In genomic region chr15:33565099-33565498, GRCh38 we compare ENCODE assay signal across 18 cellular contexts.
DNase-seq lines count a peak whose midpoint lies in the region; ATAC-seq, FAIRE-seq and TF ChIP-seq lines count a peak whose summit lies in the region.
"Had no signal": no experiment of that assay in that cellular context is flagged by ENCODE, and none has a peak within 500 bp of the region (broad histone marks: within the 10 kb centered on the region; RNA-seq: fewer than 3 reads in every experiment).

No MANE protein-coding gene starts in this region.

- no peak for FAIRE-seq in endothelial cell of umbilical vein (lab: Jason Lieb, UNC)

- intact Hi-C loops in PC-9 (cut with micrococcal nuclease; ENCODE audit: unreplicated experiment), result no loop called here
- intact Hi-C loops in endothelial cell of umbilical vein (cut with micrococcal nuclease), result no loop called here

- no peak for ATAC-seq in lung (ENCODE audit: insufficient read depth, low FRiP score)
- no peak for ATAC-seq in effector memory CD8-positive, alpha-beta T cell (replicated peaks)
- ATAC-seq: right cardiac atrium had no signal

- CTCF ChIA-PET in PC-9 (lab: Charles Lee) (no interaction called here), endothelial cell of umbilical vein (lab: Charles Lee) (no interaction called here)

- no peak overlapping the region for H3K27ac Mint-ChIP-seq in effector memory CD8-positive, alpha-beta T cell
- H3K27ac Mint-ChIP-seq: brain; neural progenitor cell; T-helper 1 cell treated with Interleukin-12 subunit alpha and Interleukin-12 subunit beta and Interleukin-4 antibody, amounts not matched to agents 30 μg/mL and 1 μg/mL, for 36 hours had no signal

- POLR2A ChIA-PET in PC-9 (lab: Charles Lee; ENCODE audit: unreplicated experiment), result no interaction called here
- POLR2A ChIA-PET in endothelial cell of umbilical vein (lab: Charles Lee), result no interaction called here

- H3K27me3 Mint-ChIP-seq in effector memory CD8-positive, alpha-beta T cell, result peaks cover 0 to 10% of the 10 kb centered on the region in 2 donors

- dilution Hi-C loops in endothelial cell of umbilical vein (cut with MboI; ENCODE audit: extremely low pct_ligation_motif_present, low sequenced_read_pairs), result no loop called here

- peak; percentile 55 for DNase-seq in H4 (ENCODE audit: low spot score)
- peak; percentile 20 to 64 for DNase-seq in PC-9
- peak; percentile 10 for DNase-seq in endothelial cell of umbilical vein (ENCODE audit: low read depth, low spot score)
- DNase-seq in lung (ENCODE audit: low spot score), result peak; percentile 39
- DNase-seq in LoVo (ENCODE audit: low spot score), result no peak
- DNase-seq in effector memory CD8-positive, alpha-beta T cell, result no peak
- DNase-seq in NCI-H187 treated with DMSO at 0.1 percent for 48 hours (lab: John Stamatoyannopoulos, UW), result no peak
- no peak for DNase-seq in germinal center (ENCODE audit: low spot score)
- DNase-seq: activated naive CD4-positive, alpha-beta T cell; BE2C; effector CD8-positive, alpha-beta T cell; midbrain; right cardiac atrium; stimulated activated CD4-positive, alpha-beta T cell treated with anti-CD3 and anti-CD28 coated beads, Interleukin-4, amount 100 ng/mL, for 1 hour had no signal

- no peaks in the 10 kb centered on the region for H4K20me1 ChIP-seq in PC-9 (ENCODE audit: insufficient read depth)
- H4K20me1 ChIP-seq in endothelial cell of umbilical vein (replicated peaks; ENCODE audit: control insufficient read depth, extremely low read depth, insufficient read depth, low read length), result no peaks in the 10 kb centered on the region

- H3K27ac ChIP-seq in PC-9 (no peak overlapping the region), endothelial cell of umbilical vein (ENCODE audit: insufficient read depth, low read depth, low read length) (no peak overlapping the region), lung (ENCODE audit: low read depth in 1 of 2, low read length in 1 of 2) (no peak overlapping the region)
- H3K27ac ChIP-seq: neural progenitor cell, thoracic aorta had no signal

- H3K9ac ChIP-seq in endothelial cell of umbilical vein (replicated peaks; ENCODE audit: extremely low read depth, insufficient read depth, low read length), result no peak overlapping the region
- H3K9ac ChIP-seq: neural progenitor cell had no signal

- H3K27me3 ChIP-seq in PC-9 (ENCODE audit: insufficient read depth, low read depth), result no peaks in the 10 kb centered on the region
- H3K27me3 ChIP-seq in endothelial cell of umbilical vein (ENCODE audit: control insufficient read depth in 2 of 2, insufficient read depth in 2 of 2, low read length in 2 of 2), result no peaks in the 10 kb centered on the region
- H3K27me3 ChIP-seq in lung (ENCODE audit: control insufficient read depth, insufficient read depth), result no peaks in the 10 kb centered on the region
- H3K27me3 ChIP-seq: neural progenitor cell had no signal

- no peaks in the 10 kb centered on the region for H3K9me2 ChIP-seq in PC-9 (ENCODE audit: insufficient read depth)

- no peaks in the 10 kb centered on the region for H3K4me1 Mint-ChIP-seq in effector memory CD8-positive, alpha-beta T cell (ENCODE audit: low read depth in 2 of 2)

- no peak overlapping the region for H2AFZ ChIP-seq in PC-9
- H2AFZ ChIP-seq in endothelial cell of umbilical vein (ENCODE audit: low read depth, low read length), result no peak overlapping the region
- H2AFZ ChIP-seq: neural progenitor cell had no signal

- H3K4me1 ChIP-seq in PC-9 (replicated peaks; ENCODE audit: insufficient read depth) (no peaks in the 10 kb centered on the region), endothelial cell of umbilical vein (ENCODE audit: control insufficient read depth, extremely low read depth, insufficient read depth, low read length) (no peaks in the 10 kb centered on the region), lung (ENCODE audit: control insufficient read depth in 2 of 2, insufficient read depth in 2 of 2, low read length in 2 of 2) (no peaks in the 10 kb centered on the region)
- H3K4me1 ChIP-seq: BE2C had no signal

- TF ChIP-seq CTCF in PC-9 (conservative IDR thresholded peaks at IDR 0.05) (no peak), endothelial cell of umbilical vein (IDR thresholded peaks at IDR 0.05; ENCODE audit: extremely low read depth in 1 of 2, insufficient read depth in 1 of 2, low read depth in 1 of 2, low read length in 2 of 2) (no peak), lung (IDR thresholded peaks at IDR 0.05; ENCODE audit: control extremely low read depth, extremely low read depth) (no peak)

- WGBS in lung, 2 donors, result 34 to 47% methylated on average over 2 of the region's 2 CpGs

- H3K9me1 ChIP-seq in endothelial cell of umbilical vein (replicated peaks; ENCODE audit: control insufficient read depth, extremely low read depth, insufficient read depth, low read length), result no peaks in the 10 kb centered on the region

- H3K36me3 ChIP-seq in PC-9 (ENCODE audit: low read depth) (no peaks in the 10 kb centered on the region), endothelial cell of umbilical vein (ENCODE audit: control insufficient read depth in 2 of 2, extremely low read depth in 1 of 2, insufficient read depth in 2 of 2, low read length in 2 of 2) (no peaks in the 10 kb centered on the region), lung (ENCODE audit: control insufficient read depth in 2 of 2, insufficient read depth in 2 of 2, low read length in 2 of 2) (no peaks in the 10 kb centered on the region)
- H3K36me3 ChIP-seq: BE2C, neural progenitor cell, thoracic aorta had no signal

- no peaks in the 10 kb centered on the region for H3K79me2 ChIP-seq in PC-9 (ENCODE audit: low read depth)
- no peaks in the 10 kb centered on the region for H3K79me2 ChIP-seq in endothelial cell of umbilical vein (ENCODE audit: control insufficient read depth, insufficient read depth, low read length)

- no peak overlapping the region for H3K4me3 Mint-ChIP-seq in effector memory CD8-positive, alpha-beta T cell
- H3K4me3 Mint-ChIP-seq: brain; neural progenitor cell; T-helper 1 cell treated with Interleukin-12 subunit alpha and Interleukin-12 subunit beta and Interleukin-4 antibody, amounts not matched to agents 30 μg/mL and 1 μg/mL, for 36 hours had no signal

- H3K4me2 ChIP-seq in PC-9 (no peak overlapping the region), endothelial cell of umbilical vein (ENCODE audit: insufficient read depth, low read length) (no peak overlapping the region)
- H3K4me2 ChIP-seq: neural progenitor cell had no signal

- no peaks in the 10 kb centered on the region for H3F3A ChIP-seq in PC-9 (ENCODE audit: insufficient read depth, low read depth)

- H3K4me3 ChIP-seq in PC-9, result no peak overlapping the region
- no peak overlapping the region for H3K4me3 ChIP-seq in endothelial cell of umbilical vein (replicated peaks in 1 of 3; ENCODE audit: insufficient read depth in 1 of 3, low read depth in 1 of 3, low read length in 3 of 3)
- no peak overlapping the region for H3K4me3 ChIP-seq in lung
- H3K4me3 ChIP-seq: neural progenitor cell, thoracic aorta had no signal

- no peak for TF ChIP-seq POLR2A in endothelial cell of umbilical vein (IDR thresholded peaks at IDR 0.05; ENCODE audit: low read depth, low read length)

- BruUV-seq in PC-9 (replicated peaks; lab: Mats Ljungman, UMichigan) (no TSS peak), endothelial cell of umbilical vein (replicated peaks; lab: Mats Ljungman, UMichigan) (no TSS peak)

- H3K9me3 ChIP-seq in PC-9 (ENCODE audit: insufficient read depth, low read depth), result no peaks in the 10 kb centered on the region
- no peaks in the 10 kb centered on the region for H3K9me3 ChIP-seq in endothelial cell of umbilical vein (replicated peaks; ENCODE audit: control insufficient read depth, insufficient read depth, low read length)
- H3K9me3 ChIP-seq in lung (ENCODE audit: control insufficient read depth in 2 of 2, insufficient read depth in 1 of 2, low read length in 1 of 2), result no peaks in the 10 kb centered on the region
- H3K9me3 ChIP-seq: BE2C, thoracic aorta had no signal

- H3K9me3 Mint-ChIP-seq in effector memory CD8-positive, alpha-beta T cell, result peaks cover 0 to 1% of the 10 kb centered on the region in 2 donors
- H3K9me3 Mint-ChIP-seq: neural progenitor cell; T-helper 1 cell treated with Interleukin-12 subunit alpha and Interleukin-12 subunit beta and Interleukin-4 antibody, amounts not matched to agents 30 μg/mL and 1 μg/mL, for 36 hours had no signal

- H3K36me3 Mint-ChIP-seq in effector memory CD8-positive, alpha-beta T cell (ENCODE audit: insufficient read depth), result no peaks in the 10 kb centered on the region
- H3K36me3 Mint-ChIP-seq: neural progenitor cell had no signal

TF ChIP-seq in endothelial cell of umbilical vein, 7 proteins besides CTCF, POLR2A, EP300 and RAD21:
- no peak for TF ChIP-seq MYC (IDR thresholded peaks at IDR 0.05; ENCODE audit: low read depth, low read length)
- TF ChIP-seq POLR2AphosphoS5 (IDR thresholded peaks at IDR 0.05; ENCODE audit: insufficient read depth, low read depth, low read length), result no peak
- TF ChIP-seq FOS (IDR thresholded peaks at IDR 0.05; ENCODE audit: borderline replicate concordance, insufficient read depth, low read length), result no peak
- no peak for TF ChIP-seq EZH2 (IDR thresholded peaks at IDR 0.05; ENCODE audit: borderline replicate concordance, low read depth, low read length, severe bottlenecking)
- no peak for TF ChIP-seq GATA2 (IDR thresholded peaks at IDR 0.05; ENCODE audit: insufficient read depth, insufficient read length, low read depth, low read length)
- no peak for TF ChIP-seq MAX (IDR thresholded peaks at IDR 0.05; ENCODE audit: insufficient read depth, insufficient read length)

Comparison
In these comparisons a context has a peak if more than half of its experiments do, and no peak if none do; other contexts are left out.
1. DNase-seq: peak in H4 (single experiment), PC-9 (2 of 2), endothelial cell of umbilical vein (single experiment) and lung (single experiment); none in LoVo (single experiment), effector memory CD8-positive, alpha-beta T cell (0 of 3), NCI-H187 treated with DMSO at 0.1 percent for 48 hours (single experiment) and germinal center (single experiment).